In genomic region chr19:49528211-49528771, GRCh38 we compare ENCODE assay signal across 8 cellular contexts. TPM values are rescaled to one million over a fixed set of nuclear protein-coding genes. Genes with fewer than 3 reads are reported as not detected.
DNase-seq lines count a peak whose midpoint lies in the region; ATAC-seq and TF ChIP-seq lines count a peak whose summit lies in the region.

No MANE protein-coding gene starts in this region.

- TF ChIP-seq CTCF in GM20000 (IDR thresholded peaks at IDR 0.05; ENCODE audit: extremely low read depth, missing control alignments): no peak

- no peaks in the 10 kb centered on the region for H3K36me3 Mint-ChIP-seq in activated naive CD8-positive, alpha-beta T cell treated with anti-CD3 and anti-CD28 coated beads for 36 hours
- peaks cover 4% of the 10 kb centered on the region for H3K36me3 Mint-ChIP-seq in stimulated activated memory B cell treated with anti-CD40 and anti-IgM and Interleukin-4, amounts not matched to agents 10 μg/mL and 1 μg/mL and 100 μg/mL, for 72 hours

- H3K4me1 Mint-ChIP-seq in activated naive CD8-positive, alpha-beta T cell treated with anti-CD3 and anti-CD28 coated beads for 36 hours: peaks cover 17% of the 10 kb centered on the region
- peaks cover 22% of the 10 kb centered on the region for H3K4me1 Mint-ChIP-seq in stimulated activated memory B cell treated with anti-CD40 and anti-IgM and Interleukin-4, amounts not matched to agents 10 μg/mL and 1 μg/mL and 100 μg/mL, for 72 hours

- DNase-seq in HCEC 1CT: peak; percentile 70
- DNase-seq in activated naive CD8-positive, alpha-beta T cell treated with anti-CD3 and anti-CD28 coated beads for 36 hours: no peak
- DNase-seq in iPS-NIHi7 (ENCODE audit: extremely low spot score): no peak
- DNase-seq in activated CD4-positive, alpha-beta T cell treated with anti-CD3 and anti-CD28 coated beads for 1 hour: no peak
- DNase-seq in NCI-H446 (lab: John Stamatoyannopoulos, UW): no peak
- no peak for DNase-seq in GM20000 (ENCODE audit: low spot score)

- H3K27me3 Mint-ChIP-seq in activated naive CD8-positive, alpha-beta T cell treated with anti-CD3 and anti-CD28 coated beads for 36 hours: no peaks in the 10 kb centered on the region
- H3K27me3 Mint-ChIP-seq in stimulated activated memory B cell treated with anti-CD40 and anti-IgM and Interleukin-4, amounts not matched to agents 10 μg/mL and 1 μg/mL and 100 μg/mL, for 72 hours: no peaks in the 10 kb centered on the region

- H3K27ac Mint-ChIP-seq in activated naive CD8-positive, alpha-beta T cell treated with anti-CD3 and anti-CD28 coated beads for 36 hours: no peak overlapping the region
- H3K27ac Mint-ChIP-seq in stimulated activated memory B cell treated with anti-CD40 and anti-IgM and Interleukin-4, amounts not matched to agents 10 μg/mL and 1 μg/mL and 100 μg/mL, for 72 hours: peak overlapping the region; percentile 88

- H3K4me3 ChIP-seq in iPS-11a (ENCODE audit: low read depth, low read length): peak overlapping the region; percentile 43

- ATAC-seq in stimulated activated memory B cell treated with anti-CD40 and anti-IgM and Interleukin-4, amounts not matched to agents 10 μg/mL and 1 μg/mL and 100 μg/mL, for 72 hours: no peak

- peak overlapping the region; percentile 80 for H3K4me3 Mint-ChIP-seq in activated naive CD8-positive, alpha-beta T cell treated with anti-CD3 and anti-CD28 coated beads for 36 hours
- peak overlapping the region; percentile 81 for H3K4me3 Mint-ChIP-seq in stimulated activated memory B cell treated with anti-CD40 and anti-IgM and Interleukin-4, amounts not matched to agents 10 μg/mL and 1 μg/mL and 100 μg/mL, for 72 hours

- no peaks in the 10 kb centered on the region for H3K9me3 Mint-ChIP-seq in activated naive CD8-positive, alpha-beta T cell treated with anti-CD3 and anti-CD28 coated beads for 36 hours
- H3K9me3 Mint-ChIP-seq in stimulated activated memory B cell treated with anti-CD40 and anti-IgM and Interleukin-4, amounts not matched to agents 10 μg/mL and 1 μg/mL and 100 μg/mL, for 72 hours: no peaks in the 10 kb centered on the region

RNA-seq across cellular contexts. Expression of gene RCN3, which starts 0.5 kb away (rescaled TPM):
- 1 to 10 TPM; 3.6 to 4.3 TPM for total RNA-seq in activated naive CD8-positive, alpha-beta T cell treated with anti-CD3 and anti-CD28 coated beads for 36 hours

RNA-seq across cellular contexts. Expression of gene FCGRT, which starts 15.8 kb away (rescaled TPM):
- total RNA-seq in activated naive CD8-positive, alpha-beta T cell treated with anti-CD3 and anti-CD28 coated beads for 36 hours: 10 to 100 TPM; 11.5 to 12.2 TPM

RNA-seq across cellular contexts. Expression of gene RPS11, which starts 32.1 kb away (rescaled TPM):
- total RNA-seq in activated naive CD8-positive, alpha-beta T cell treated with anti-CD3 and anti-CD28 coated beads for 36 hours: 1,000 to 10,000 TPM; 2,825 to 2,867 TPM

RNA-seq across cellular contexts. Expression of gene RPL13A, which starts 40.9 kb away (rescaled TPM):
- total RNA-seq in activated naive CD8-positive, alpha-beta T cell treated with anti-CD3 and anti-CD28 coated beads for 36 hours: 1,000 to 10,000 TPM; 3,663 to 3,691 TPM

RNA-seq across cellular contexts. Expression of gene NOSIP, which starts 52.1 kb away (rescaled TPM):
- total RNA-seq in activated naive CD8-positive, alpha-beta T cell treated with anti-CD3 and anti-CD28 coated beads for 36 hours: 10 to 100 TPM; 61.4 to 69.5 TPM
